Comparison of ENCODE assay signal across 21 cellular contexts in the genomic region with DNA sequence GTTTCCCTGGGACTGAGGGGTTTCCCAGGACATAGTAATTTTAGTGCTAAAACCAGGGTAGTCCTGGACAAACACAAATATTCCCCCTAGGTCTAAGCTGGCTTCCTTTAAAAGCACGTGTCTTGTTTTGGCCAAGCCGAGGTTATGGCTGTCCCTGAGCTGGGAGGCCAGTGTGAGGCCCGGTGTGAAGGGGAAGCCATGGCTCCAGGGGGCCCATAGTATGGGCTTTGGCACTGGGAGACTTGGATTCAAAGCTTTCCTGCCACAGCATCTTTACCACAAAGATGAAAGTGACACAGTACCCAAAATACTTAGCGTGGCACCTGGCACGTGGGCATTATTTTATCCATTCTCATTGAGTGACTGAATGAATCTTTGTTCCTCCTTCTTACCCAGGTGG.
DNase-seq lines count a peak whose midpoint lies in the region; TF ChIP-seq lines count a peak whose summit lies in the region.
"Had no signal": no experiment of that assay in that cellular context is flagged by ENCODE, and none has a peak within 500 bp of the region (broad histone marks: within the 10 kb centered on the region; RNA-seq: fewer than 3 reads in every experiment).

No MANE protein-coding gene starts in this region.

- no peaks in the 10 kb centered on the region for H3K36me3 ChIP-seq in SJCRH30
- H3K36me3 ChIP-seq in SK-N-MC (ENCODE audit: insufficient read depth, low read length): no peaks in the 10 kb centered on the region
- H3K36me3 ChIP-seq in spleen: no peaks in the 10 kb centered on the region
- H3K36me3 ChIP-seq: BE2C, BLaER1 had no signal

- TF ChIP-seq POLR2A in spleen (IDR thresholded peaks at IDR 0.05): no peak

- no peak overlapping the region for H3K4me3 ChIP-seq in SJCRH30
- no peak overlapping the region for H3K4me3 ChIP-seq in SK-N-MC
- no peak overlapping the region for H3K4me3 ChIP-seq in spleen
- H3K4me3 ChIP-seq: BLaER1 had no signal

- TF ChIP-seq CTCF in spleen (IDR thresholded peaks at IDR 0.05 in 8 of 11, conservative IDR thresholded peaks at IDR 0.05 in 3 of 11): no peak

- DNase-seq in SJCRH30 (no peak), SK-N-MC (ENCODE audit: low read depth, low spot score) (no peak), spleen (peak; percentile 30), cerebellar cortex (ENCODE audit: low spot score) (no peak), G401 (ENCODE audit: low spot score) (no peak)
- DNase-seq: 8988T; ACHN; BE2C; C1 segment of cervical spinal cord; CD4-positive, alpha-beta memory T cell; CD4-positive, CD25-positive, alpha-beta regulatory T cell; CD8-positive, alpha-beta memory T cell; COR-L47; DMS 273 treated with DMSO at 0.1 percent for 48 hours; DMS153; DMS53; DMS79; DND-41; EL; GF-D8 had no signal

- in situ Hi-C loops in G401 (cut with HindIII; ENCODE audit: low sequenced_read_pairs): no loop called here

- WGBS in spleen, 5 donors: 87 to 98% (median 93%) methylated on average over 5 of the region's 5 CpGs

- H3K9ac ChIP-seq in SK-N-MC (ENCODE audit: insufficient read length): no peak overlapping the region
- H3K9ac ChIP-seq: BLaER1 had no signal

- H3K27ac ChIP-seq in SJCRH30: peak overlapping the region; percentile 90; the same call in 1 of the 2 replicates
- peak overlapping the region; percentile 71 for H3K27ac ChIP-seq in SK-N-MC
- no peak overlapping the region for H3K27ac ChIP-seq in spleen
- H3K27ac ChIP-seq: BLaER1 had no signal

- H3K9me3 ChIP-seq in SJCRH30 (replicated peaks) (no peaks in the 10 kb centered on the region), SK-N-MC (ENCODE audit: low read depth, low read length) (no peaks in the 10 kb centered on the region), spleen (no peaks in the 10 kb centered on the region)
- H3K9me3 ChIP-seq: BE2C, BLaER1 had no signal

- intact Hi-C loops in spleen (cut with DNase I; ENCODE audit: low total_unique reads): no loop called here

- H3K27me3 ChIP-seq in SJCRH30 (no peaks in the 10 kb centered on the region), spleen (replicated peaks in 1 of 7) (peaks cover 0 to 13% (median 0%) of the 10 kb centered on the region in 7 donors)
- H3K27me3 ChIP-seq: BE2C, BLaER1 had no signal

- peaks cover 25% of the 10 kb centered on the region for H3K4me1 ChIP-seq in SJCRH30
- peaks cover 0 to 25% (median 16%) of the 10 kb centered on the region in 6 donors for H3K4me1 ChIP-seq in spleen
- H3K4me1 ChIP-seq: BE2C had no signal

Comparison
In these comparisons a context has a peak if more than half of its experiments do, and no peak if none do; other contexts are left out.
1. H3K27ac ChIP-seq: peak in SJCRH30 (single experiment) and SK-N-MC (single experiment); none in spleen (0 of 8).